Comparison of ENCODE assay signal across 8 cellular contexts in the genomic region with DNA sequence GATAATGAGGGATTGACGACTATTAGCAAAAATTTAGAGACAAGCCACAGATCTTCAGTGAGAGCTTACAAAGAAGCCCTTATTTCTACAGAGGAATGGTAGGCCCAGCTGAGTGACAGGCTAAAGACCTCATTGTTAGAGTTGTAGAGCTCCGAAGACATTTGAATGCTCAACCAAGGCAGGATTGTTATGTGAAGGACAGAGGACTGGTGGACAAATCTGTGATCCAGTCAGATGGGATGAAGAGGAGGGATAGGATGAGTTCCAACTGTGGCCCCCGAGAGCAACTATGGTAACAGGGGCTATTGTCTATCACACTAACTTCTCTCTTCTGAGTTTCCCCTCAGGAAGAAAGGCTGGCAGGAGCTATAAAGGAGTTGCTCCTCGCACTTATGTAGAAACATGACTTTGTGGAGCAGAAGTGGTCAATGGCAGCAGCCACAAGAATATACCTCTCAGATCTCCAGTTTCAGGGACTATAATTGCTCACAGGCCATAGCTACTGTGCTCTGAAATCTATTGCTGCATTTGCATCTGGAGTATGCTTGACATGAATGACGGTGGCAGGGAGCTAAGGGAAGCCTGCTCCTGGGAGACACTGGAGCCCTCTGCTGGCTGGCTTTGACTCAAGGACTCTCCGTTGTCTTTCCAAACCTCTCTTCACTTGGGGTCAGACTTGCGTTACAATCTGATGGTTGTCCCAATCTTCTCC. TPM values are rescaled to one million over a fixed set of nuclear protein-coding genes. Genes with fewer than 3 reads are reported as not detected.
DNase-seq lines count a peak whose midpoint lies in the region; ATAC-seq and TF ChIP-seq lines count a peak whose summit lies in the region.

No MANE protein-coding gene starts in this region.

- DNase-seq in DMS 273 treated with DMSO at 0.1 percent for 48 hours (lab: John Stamatoyannopoulos, UW) (peak; percentile 11), HFFc6 (peak; percentile 63), NOMO-1 treated with DMSO at 0.1 percent for 48 hours (lab: John Stamatoyannopoulos, UW; ENCODE audit: unreplicated experiment) (peak; percentile 48), cerebellum (ENCODE audit: low spot score) (peak; percentile 6), left lobe of liver (ENCODE audit: low spot score) (peak; percentile 55), type B pancreatic cell (ENCODE audit: extremely low spot score, unreplicated experiment) (no peak)
- no peak for DNase-seq in activated T-helper 2 cell treated with anti-CD3 and anti-CD28 coated beads, Interferon-gamma antibody, Interleukin-2, Interleukin-4, amounts not matched to agents 10 μg/mL and 5 μg/mL and 100 μg/mL, durations not matched to agents 14 hours and 24 hours and 36 hours (ENCODE audit: low spot score)

- H3K27me3 Mint-ChIP-seq in HFFc6 (ENCODE audit: insufficient read depth) (no peaks in the 10 kb centered on the region; the same call in 1 of the 2 replicates), type B pancreatic cell (peaks cover 5% of the 10 kb centered on the region)
- H3K27me3 Mint-ChIP-seq in activated T-helper 2 cell treated with anti-CD3 and anti-CD28 coated beads, Interferon-gamma antibody, Interleukin-2, Interleukin-4, amounts not matched to agents 10 μg/mL and 5 μg/mL and 100 μg/mL, durations not matched to agents 14 hours and 24 hours and 36 hours (ENCODE audit: low read depth): peaks cover 9% of the 10 kb centered on the region

- H3K4me3 Mint-ChIP-seq in HFFc6: no peak overlapping the region
- H3K4me3 Mint-ChIP-seq in type B pancreatic cell: no peak overlapping the region
- no peak overlapping the region for H3K4me3 Mint-ChIP-seq in activated T-helper 2 cell treated with anti-CD3 and anti-CD28 coated beads, Interferon-gamma antibody, Interleukin-2, Interleukin-4, amounts not matched to agents 10 μg/mL and 5 μg/mL and 100 μg/mL, durations not matched to agents 14 hours and 24 hours and 36 hours (ENCODE audit: low read depth)

- peak; percentile 82 for TF ChIP-seq CTCF in HFFc6 (IDR thresholded peaks at IDR 0.05)
- TF ChIP-seq CTCF in type B pancreatic cell (conservative IDR thresholded peaks at IDR 0.05): peak; percentile 73

- H3K36me3 Mint-ChIP-seq in HFFc6 (ENCODE audit: low read depth) (no peaks in the 10 kb centered on the region), type B pancreatic cell (no peaks in the 10 kb centered on the region)
- no peaks in the 10 kb centered on the region for H3K36me3 Mint-ChIP-seq in activated T-helper 2 cell treated with anti-CD3 and anti-CD28 coated beads, Interferon-gamma antibody, Interleukin-2, Interleukin-4, amounts not matched to agents 10 μg/mL and 5 μg/mL and 100 μg/mL, durations not matched to agents 14 hours and 24 hours and 36 hours (ENCODE audit: low read depth)

- intact Hi-C loops in activated T-helper 2 cell treated with anti-CD3 and anti-CD28 coated beads, Interferon-gamma antibody, Interleukin-2, Interleukin-4, amounts not matched to agents 10 μg/mL and 5 μg/mL and 100 μg/mL, durations not matched to agents 14 hours and 24 hours and 36 hours (cut with micrococcal nuclease): no loop called here

- peak; percentile 96 for ATAC-seq in left lobe of liver
- ATAC-seq in GM18858 (IDR thresholded peaks at IDR 0.05; ENCODE audit: unreplicated experiment): no peak

- H3K4me1 Mint-ChIP-seq in HFFc6 (ENCODE audit: low read depth) (peaks cover 9% of the 10 kb centered on the region), type B pancreatic cell (ENCODE audit: unreplicated experiment) (no peaks in the 10 kb centered on the region)
- H3K4me1 Mint-ChIP-seq in activated T-helper 2 cell treated with anti-CD3 and anti-CD28 coated beads, Interferon-gamma antibody, Interleukin-2, Interleukin-4, amounts not matched to agents 10 μg/mL and 5 μg/mL and 100 μg/mL, durations not matched to agents 14 hours and 24 hours and 36 hours (ENCODE audit: low read depth): no peaks in the 10 kb centered on the region

- H3K9me3 Mint-ChIP-seq in HFFc6 (no peaks in the 10 kb centered on the region), type B pancreatic cell (no peaks in the 10 kb centered on the region)
- no peaks in the 10 kb centered on the region for H3K9me3 Mint-ChIP-seq in activated T-helper 2 cell treated with anti-CD3 and anti-CD28 coated beads, Interferon-gamma antibody, Interleukin-2, Interleukin-4, amounts not matched to agents 10 μg/mL and 5 μg/mL and 100 μg/mL, durations not matched to agents 14 hours and 24 hours and 36 hours

- H3K27ac Mint-ChIP-seq in HFFc6 (no peak overlapping the region), type B pancreatic cell (no peak overlapping the region)
- no peak overlapping the region for H3K27ac Mint-ChIP-seq in activated T-helper 2 cell treated with anti-CD3 and anti-CD28 coated beads, Interferon-gamma antibody, Interleukin-2, Interleukin-4, amounts not matched to agents 10 μg/mL and 5 μg/mL and 100 μg/mL, durations not matched to agents 14 hours and 24 hours and 36 hours

RNA-seq across cellular contexts. Expression of a gene that starts 50.3 kb away (rescaled TPM):
- 10 to 100 TPM in 2 of 6 experiments, 1 to 10 TPM in 4; 1.9 to 10.8 (median 2.3) TPM for total RNA-seq in HFFc6 (2021; fragmentation: NEBNext Ultra II Directional; extraction: Animal tissue kit (Norgen Biotek cat#: 25700))
- total RNA-seq in cerebellum (66.2 TPM), left lobe of liver (4.3 TPM), type B pancreatic cell (ENCODE audit: low replicate concordance) (3.6 and 6.5 TPM in 2 replicates)
- not detected in 2 replicates for total RNA-seq in activated T-helper 2 cell treated with anti-CD3 and anti-CD28 coated beads, Interferon-gamma antibody, Interleukin-2, Interleukin-4, amounts not matched to agents 10 μg/mL and 5 μg/mL and 100 μg/mL, durations not matched to agents 14 hours and 24 hours and 36 hours

Comparison
In these comparisons a context has a peak if more than half of its experiments do, and no peak if none do; other contexts are left out.
1. DNase-seq: peak in DMS 273 treated with DMSO at 0.1 percent for 48 hours (single experiment), HFFc6 (single experiment), NOMO-1 treated with DMSO at 0.1 percent for 48 hours (single experiment), cerebellum (single experiment) and left lobe of liver (single experiment); none in type B pancreatic cell (single experiment) and activated T-helper 2 cell treated with anti-CD3 and anti-CD28 coated beads, Interferon-gamma antibody, Interleukin-2, Interleukin-4, amounts not matched to agents 10 μg/mL and 5 μg/mL and 100 μg/mL, durations not matched to agents 14 hours and 24 hours and 36 hours (single experiment).